ENCODE assay signal across 7 cellular contexts in genomic region chr6:166997768-166998255, GRCh38. TPM values are rescaled to one million over a fixed set of nuclear protein-coding genes. Genes with fewer than 3 reads are reported as not detected.
DNase-seq lines count a peak whose midpoint lies in the region; ATAC-seq and TF ChIP-seq lines count a peak whose summit lies in the region.

No MANE protein-coding gene starts in this region.

- peak overlapping the region; percentile 37 for H3K27ac Mint-ChIP-seq in activated CD4-positive, alpha-beta T cell treated with anti-CD3 and anti-CD28 coated beads for 36 hours

- peak overlapping the region in 14 of 59 donors; percentile 16 to 89 (median 68) for H3K27ac ChIP-seq in dorsolateral prefrontal cortex

- H3K27me3 ChIP-seq in dorsolateral prefrontal cortex = no peaks in the 10 kb centered on the region

- peak overlapping the region; percentile 85 for H3K4me3 Mint-ChIP-seq in activated CD4-positive, alpha-beta T cell treated with anti-CD3 and anti-CD28 coated beads for 36 hours

- intact Hi-C loops in activated CD4-positive, alpha-beta T cell treated with anti-CD3 and anti-CD28 coated beads for 36 hours (cut with DNase I, micrococcal nuclease) = loop anchor here (1.0 to 2.0 kb wide), 5 partner anchors 49 to 829 kb away; partner anchors contain the start of genes AFDN (in 1 of the 2) and MPC1 (in 1 of the 2)
- intact Hi-C loops in dorsolateral prefrontal cortex (cut with DNase I) = loop anchor here in 1 of 2 donors (2.0 to 5.0 kb wide), 2 partner anchors 41 to 144 kb away; partner anchors contain the start of gene RNASET2

- peaks cover 14% of the 10 kb centered on the region for H3K36me3 Mint-ChIP-seq in activated CD4-positive, alpha-beta T cell treated with anti-CD3 and anti-CD28 coated beads for 36 hours (ENCODE audit: low read depth)

- no peaks in the 10 kb centered on the region for H3K9me3 Mint-ChIP-seq in activated CD4-positive, alpha-beta T cell treated with anti-CD3 and anti-CD28 coated beads for 36 hours (ENCODE audit: low read depth)

- CTCF ChIA-PET in activated CD4-positive, alpha-beta T cell treated with anti-CD3 and anti-CD28 coated beads for 36 hours (lab: Charles Lee) = interaction anchor here (0.6 to 1.1 kb wide), 3 partner anchors 40 to 97 kb away, joined by 3 to 4 read pairs (median 3); no protein-coding TSS in a partner anchor

- H3K4me1 Mint-ChIP-seq in activated CD4-positive, alpha-beta T cell treated with anti-CD3 and anti-CD28 coated beads for 36 hours = peaks cover 29% of the 10 kb centered on the region

- POLR2A ChIA-PET in activated CD4-positive, alpha-beta T cell treated with anti-CD3 and anti-CD28 coated beads for 36 hours (lab: Charles Lee) = interaction anchor here (0.6 kb wide), 1 partner anchor 72 kb away, joined by 7 read pairs; no protein-coding TSS in a partner anchor

- no peaks in the 10 kb centered on the region for H3K27me3 Mint-ChIP-seq in activated CD4-positive, alpha-beta T cell treated with anti-CD3 and anti-CD28 coated beads for 36 hours

- TF ChIP-seq CTCF in GM12872 (IDR thresholded peaks at IDR 0.05; ENCODE audit: insufficient read depth, low read depth, low read length) (peak; percentile 60), dorsolateral prefrontal cortex (IDR thresholded peaks at IDR 0.05 in 54 of 56, conservative IDR thresholded peaks at IDR 0.05 in 2 of 56; ENCODE audit: low read depth in 1 of 56, partially characterized antibody in 56 of 56) (peak in 24 of 56 donors; percentile 2 to 46 (median 26))

- ATAC-seq in HG02852 (IDR thresholded peaks at IDR 0.05; ENCODE audit: unreplicated experiment) = peak; percentile 33
- peak; percentile 31 for ATAC-seq in activated CD4-positive, alpha-beta T cell treated with anti-CD3 and anti-CD28 coated beads for 36 hours

- peak overlapping the region; percentile 77 to 98 (median 94) for H3K4me3 ChIP-seq in dorsolateral prefrontal cortex

- peak; percentile 32 for DNase-seq in NCI-H2196 treated with DMSO at 0.1 percent for 48 hours (lab: John Stamatoyannopoulos, UW; ENCODE audit: unreplicated experiment)
- peak; percentile 75 for DNase-seq in activated CD4-positive, alpha-beta T cell treated with anti-CD3 and anti-CD28 coated beads for 36 hours
- peak; percentile 23 to 73 (median 60) for DNase-seq in dorsolateral prefrontal cortex
- DNase-seq in medulla oblongata (ENCODE audit: extremely low spot score) = peak; percentile 31
- peak; percentile 27 to 36 for DNase-seq in stimulated activated CD8-positive, alpha-beta memory T cell treated with anti-CD3 and anti-CD28 coated beads, Interleukin-15, amount 100 ng/mL, for 48 hours (ENCODE audit: low read depth in 2 of 2)

RNA-seq across cellular contexts. Expression of gene CEP43, which starts 1.4 kb away (rescaled TPM):
- 10 to 100 TPM; 19.9 to 20.0 TPM for total RNA-seq in activated CD4-positive, alpha-beta T cell treated with anti-CD3 and anti-CD28 coated beads for 36 hours
- total RNA-seq in dorsolateral prefrontal cortex = 10 to 100 TPM; 17.9 to 39.4 (median 27.8) TPM

RNA-seq across cellular contexts. Expression of gene RNASET2, which starts 41.5 kb away (rescaled TPM):
- 10 to 100 TPM; 68.7 to 85.2 TPM for total RNA-seq in activated CD4-positive, alpha-beta T cell treated with anti-CD3 and anti-CD28 coated beads for 36 hours
- 100 to 1,000 TPM in 8 of 120 experiments, 10 to 100 TPM in 112; 26.9 to 141 (median 66.3) TPM for total RNA-seq in dorsolateral prefrontal cortex
